8 cellular contexts compared by ENCODE assay signal in the genomic region with DNA sequence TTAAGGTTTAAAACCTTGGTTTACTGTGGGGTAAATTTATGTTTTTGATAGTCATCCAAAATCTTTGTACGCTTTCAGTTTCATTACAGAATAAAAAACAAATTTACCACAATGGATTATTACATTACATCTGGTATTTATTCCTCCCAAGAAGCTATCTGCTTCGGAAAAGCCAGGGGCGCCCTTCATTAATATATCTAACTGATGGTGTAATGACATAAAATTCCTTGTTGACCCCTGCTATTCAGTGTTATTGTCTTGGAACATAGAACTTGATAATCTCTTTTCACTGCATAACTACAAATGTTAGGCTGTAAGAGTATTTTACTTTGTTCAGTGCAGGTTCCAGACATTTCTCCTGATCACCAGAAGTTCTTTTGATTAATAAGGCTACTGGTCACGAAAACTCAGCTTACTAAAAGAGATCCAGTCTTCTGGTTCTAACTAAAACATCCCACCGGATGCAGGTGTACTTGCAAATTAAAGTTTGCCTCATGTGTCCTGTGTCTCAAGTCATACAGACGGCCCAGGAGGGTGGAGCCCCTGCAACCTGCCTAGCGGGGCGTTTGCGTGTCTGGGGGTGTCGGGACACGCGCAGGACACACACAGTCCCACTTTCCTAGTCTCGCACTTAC. TPM values are rescaled to one million over a fixed set of nuclear protein-coding genes. Genes with fewer than 3 reads are reported as not detected.
DNase-seq lines count a peak whose midpoint lies in the region; ATAC-seq and TF ChIP-seq lines count a peak whose summit lies in the region.

No MANE protein-coding gene starts in this region.

- no peaks in the 10 kb centered on the region for H3K9me3 Mint-ChIP-seq in CD8-positive, alpha-beta memory T cell
- no peaks in the 10 kb centered on the region for H3K9me3 Mint-ChIP-seq in neural progenitor cell

- H3K9ac ChIP-seq in neural progenitor cell: no peak overlapping the region

- H3K4me1 ChIP-seq in CD8-positive, alpha-beta memory T cell (ENCODE audit: insufficient read depth, low read length): peaks cover 28% of the 10 kb centered on the region
- peaks cover 28% of the 10 kb centered on the region for H3K4me1 ChIP-seq in neural progenitor cell

- H3F3A ChIP-seq in neural progenitor cell (ENCODE audit: low read depth): peaks cover 4% of the 10 kb centered on the region

- H3K27me3 ChIP-seq in CD8-positive, alpha-beta memory T cell (ENCODE audit: insufficient read depth, low read length, poor library complexity, severe bottlenecking): no peaks in the 10 kb centered on the region
- no peaks in the 10 kb centered on the region for H3K27me3 ChIP-seq in dorsolateral prefrontal cortex
- H3K27me3 ChIP-seq in neural progenitor cell: no peaks in the 10 kb centered on the region

- no peak for DNase-seq in CD8-positive, alpha-beta memory T cell
- DNase-seq in NB4 (ENCODE audit: low read depth): no peak
- no peak for DNase-seq in dorsolateral prefrontal cortex
- peak; percentile 9 for DNase-seq in neural progenitor cell (ENCODE audit: low spot score)
- DNase-seq in left colon: no peak
- DNase-seq in NCI-H2081 treated with DMSO at 0.1 percent for 48 hours (lab: John Stamatoyannopoulos, UW): no peak

- no peak for TF ChIP-seq CTCF in NB4 (IDR thresholded peaks at IDR 0.05; ENCODE audit: low read depth, low read length)
- TF ChIP-seq CTCF in dorsolateral prefrontal cortex (IDR thresholded peaks at IDR 0.05 in 54 of 56, conservative IDR thresholded peaks at IDR 0.05 in 2 of 56; ENCODE audit: low read depth in 1 of 56, partially characterized antibody in 56 of 56): no peak
- TF ChIP-seq CTCF in neural progenitor cell (IDR thresholded peaks at IDR 0.05): no peak

- H2AFZ ChIP-seq in neural progenitor cell (replicated peaks): peak overlapping the region; percentile 71

- peak overlapping the region; percentile 73 for H3K27ac ChIP-seq in CD8-positive, alpha-beta memory T cell (ENCODE audit: low read depth, low read length)
- H3K27ac ChIP-seq in dorsolateral prefrontal cortex (peak overlapping the region in 48 of 59 donors; percentile 9 to 100 (median 100)), neural progenitor cell (no peak overlapping the region)

- peak overlapping the region; percentile 67 to 97 (median 92) for H3K27ac Mint-ChIP-seq in CD8-positive, alpha-beta memory T cell
- no peak overlapping the region for H3K27ac Mint-ChIP-seq in neural progenitor cell

- no peaks in the 10 kb centered on the region for H3K9me3 ChIP-seq in CD8-positive, alpha-beta memory T cell (ENCODE audit: low read length)
- no peaks in the 10 kb centered on the region for H3K9me3 ChIP-seq in neural progenitor cell (ENCODE audit: low read depth)

- POLR2A ChIA-PET in CD8-positive, alpha-beta memory T cell (lab: Charles Lee): interaction anchor here (0.6 to 4.2 kb wide), 11 partner anchors 23 to 327 kb away, joined by 3 to 36 read pairs (median 4); partner anchors contain the start of gene UMAD1

- ATAC-seq in HG03460 (IDR thresholded peaks at IDR 0.05; ENCODE audit: unreplicated experiment): no peak
- no peak for ATAC-seq in left colon
- ATAC-seq in GM21737 (IDR thresholded peaks at IDR 0.05; ENCODE audit: unreplicated experiment): no peak

- H3K36me3 ChIP-seq in CD8-positive, alpha-beta memory T cell (ENCODE audit: insufficient read depth, low read length): no peaks in the 10 kb centered on the region
- H3K36me3 ChIP-seq in neural progenitor cell: no peaks in the 10 kb centered on the region

- peaks cover 28% of the 10 kb centered on the region for H4K20me1 ChIP-seq in neural progenitor cell (ENCODE audit: low read depth)

- peaks cover 0 to 3% (median 0%) of the 10 kb centered on the region in 3 donors for H3K36me3 Mint-ChIP-seq in CD8-positive, alpha-beta memory T cell
- no peaks in the 10 kb centered on the region for H3K36me3 Mint-ChIP-seq in neural progenitor cell

- peak overlapping the region; percentile 79 for H3K4me3 ChIP-seq in CD8-positive, alpha-beta memory T cell (ENCODE audit: low read length)
- peak overlapping the region; percentile 80 for H3K4me3 ChIP-seq in NB4 (ENCODE audit: low read depth, low read length)
- H3K4me3 ChIP-seq in dorsolateral prefrontal cortex: peak overlapping the region; percentile 52 to 100 (median 96)
- peak overlapping the region; percentile 93 for H3K4me3 ChIP-seq in neural progenitor cell

- no peaks in the 10 kb centered on the region for H3K27me3 Mint-ChIP-seq in CD8-positive, alpha-beta memory T cell
- H3K27me3 Mint-ChIP-seq in neural progenitor cell (ENCODE audit: insufficient read depth, low read depth): no peaks in the 10 kb centered on the region

- peak overlapping the region; percentile 83 to 98 (median 92) for H3K4me3 Mint-ChIP-seq in CD8-positive, alpha-beta memory T cell
- H3K4me3 Mint-ChIP-seq in neural progenitor cell: peak overlapping the region; percentile 94

- TF ChIP-seq POLR2A in NB4 (IDR thresholded peaks at IDR 0.05; ENCODE audit: extremely low read depth, insufficient read length): no peak

- peak overlapping the region; percentile 84 for H3K4me2 ChIP-seq in neural progenitor cell

- H3K4me1 Mint-ChIP-seq in CD8-positive, alpha-beta memory T cell: peaks cover 14 to 23% (median 17%) of the 10 kb centered on the region in 3 donors
- H3K4me1 Mint-ChIP-seq in neural progenitor cell: peaks cover 10% of the 10 kb centered on the region

- intact Hi-C loops in dorsolateral prefrontal cortex (cut with DNase I) (loop anchor here in 1 of 2 donors (5.0 kb wide), 1 partner anchor 286 kb away; no protein-coding TSS in a partner anchor), left colon (cut with DNase I, micrococcal nuclease) (no loop called here)

- CTCF ChIA-PET in CD8-positive, alpha-beta memory T cell (lab: Charles Lee): interaction anchor here (0.9 to 2.0 kb wide), 5 partner anchors 9 to 328 kb away, joined by 3 to 6 read pairs (median 3); partner anchors contain the start of gene UMAD1

- H3K79me2 ChIP-seq in neural progenitor cell (ENCODE audit: low read depth): peaks cover 35% of the 10 kb centered on the region

RNA-seq across cellular contexts. Expression of gene GLCCI1, which starts 0.6 kb away (rescaled TPM):
- 10 to 100 TPM in 1 of 2 experiments, 1 to 10 TPM in 1; 9.5 to 12.9 TPM for total RNA-seq in CD8-positive, alpha-beta memory T cell
- polyA plus RNA-seq in CD8-positive, alpha-beta memory T cell: 29.1 TPM
- total RNA-seq in dorsolateral prefrontal cortex (100 to 1,000 TPM in 79 of 120 experiments, 10 to 100 TPM in 41; 61.6 to 198 (median 112) TPM), neural progenitor cell (ENCODE audit: low replicate concordance) (46.6 and 78.0 TPM in 2 replicates), left colon (10 to 100 TPM; 10.5 to 12.3 TPM)
